Comparison of ENCODE assay signal across 10 cellular contexts in genomic region chrY:14340459-14341146, GRCh38.
A peak's percentile ranks its signal among the peaks of the same experiment; 100 is the strongest.
DNase-seq lines count a peak whose midpoint lies in the region; ATAC-seq, FAIRE-seq and TF ChIP-seq lines count a peak whose summit lies in the region.
"Had no signal": no experiment of that assay in that cellular context is flagged by ENCODE, and none has a peak within 500 bp of the region (broad histone marks: within the 10 kb centered on the region; RNA-seq: fewer than 3 reads in every experiment).

No MANE protein-coding gene starts in this region.

- no peaks in the 10 kb centered on the region for H3F3A ChIP-seq in smooth muscle cell (ENCODE audit: low read depth)

- no peaks in the 10 kb centered on the region for H3K9me3 ChIP-seq in CD8-positive, alpha-beta memory T cell (ENCODE audit: low read length)
- H3K9me3 ChIP-seq in transverse colon (no peaks in the 10 kb centered on the region), smooth muscle cell (replicated peaks; ENCODE audit: low read depth) (no peaks in the 10 kb centered on the region)

- peak overlapping the region in 2 of 8 donors; percentile 87 to 96 for H3K27ac Mint-ChIP-seq in CD8-positive, alpha-beta memory T cell
- H3K27ac Mint-ChIP-seq in HFFc6: no peak overlapping the region

- TF ChIP-seq CTCF in HFFc6 (IDR thresholded peaks at IDR 0.05) (no peak), transverse colon (IDR thresholded peaks at IDR 0.05) (no peak), smooth muscle cell (IDR thresholded peaks at IDR 0.05; ENCODE audit: borderline replicate concordance, insufficient read depth, poor library complexity, severe bottlenecking) (no peak)

- no peak for TF ChIP-seq EP300 in transverse colon (IDR thresholded peaks at IDR 0.05; ENCODE audit: low read depth)

- no peaks in the 10 kb centered on the region for H3K27me3 Mint-ChIP-seq in CD8-positive, alpha-beta memory T cell
- peaks cover 2% of the 10 kb centered on the region for H3K27me3 Mint-ChIP-seq in HFFc6 (ENCODE audit: insufficient read depth)

- no peak for TF ChIP-seq POLR2A in transverse colon (IDR thresholded peaks at IDR 0.05)

- no peak overlapping the region for H3K4me3 ChIP-seq in CD8-positive, alpha-beta memory T cell (ENCODE audit: low read length)
- H3K4me3 ChIP-seq in transverse colon: no peak overlapping the region
- H3K4me3 ChIP-seq in smooth muscle cell: no peak overlapping the region

- no peaks in the 10 kb centered on the region for H3K9me3 Mint-ChIP-seq in CD8-positive, alpha-beta memory T cell
- H3K9me3 Mint-ChIP-seq in HFFc6: peaks cover 4% of the 10 kb centered on the region; the same call in 1 of the 2 replicates

- no peak overlapping the region for H3K9ac ChIP-seq in smooth muscle cell (ENCODE audit: low read depth)

- no peaks in the 10 kb centered on the region for H3K27me3 ChIP-seq in CD8-positive, alpha-beta memory T cell (ENCODE audit: insufficient read depth, low read length, poor library complexity, severe bottlenecking)
- H3K27me3 ChIP-seq in transverse colon (no peaks in the 10 kb centered on the region), smooth muscle cell (ENCODE audit: low read depth) (no peaks in the 10 kb centered on the region)

- CTCF ChIA-PET in CD8-positive, alpha-beta memory T cell (lab: Charles Lee): interaction anchor here (1.1 to 1.3 kb wide), 2 partner anchors 12 to 84 kb away, joined by 3 read pairs; no protein-coding TSS in a partner anchor

- POLR2A ChIA-PET in CD8-positive, alpha-beta memory T cell (lab: Charles Lee): interaction anchor here (1.0 kb wide), 3 partner anchors 12 to 1679 kb away, joined by 3 to 5 read pairs (median 3); no protein-coding TSS in a partner anchor

- no peak overlapping the region for H3K4me2 ChIP-seq in smooth muscle cell

- no peaks in the 10 kb centered on the region for H3K36me3 ChIP-seq in CD8-positive, alpha-beta memory T cell (ENCODE audit: insufficient read depth, low read length)
- H3K36me3 ChIP-seq in transverse colon: no peaks in the 10 kb centered on the region
- H3K36me3 ChIP-seq in smooth muscle cell (ENCODE audit: low read depth): no peaks in the 10 kb centered on the region

- no peak overlapping the region for H2AFZ ChIP-seq in smooth muscle cell (ENCODE audit: low read depth)

- peaks cover 20% of the 10 kb centered on the region for H3K4me1 ChIP-seq in CD8-positive, alpha-beta memory T cell (ENCODE audit: insufficient read depth, low read length)
- no peaks in the 10 kb centered on the region for H3K4me1 ChIP-seq in transverse colon
- H3K4me1 ChIP-seq in smooth muscle cell (ENCODE audit: low read depth): no peaks in the 10 kb centered on the region

- in situ Hi-C loops in transverse colon (cut with MboI; ENCODE audit: low pct_ligation_motif_present in 1 of 4, low pct_unique_long_range_greater_than_20kb in 1 of 4, low sequenced_read_pairs in 3 of 4): no loop called here

- WGBS in transverse colon (ENCODE audit: low coverage in 1 of 2), 2 donors: 0% methylated on average over 1 of the region's 6 CpGs; no CpG with 5 or more reads in 1 of the 2 donors
- WGBS in smooth muscle cell (ENCODE audit: low lambda C conversion rate): no CpG with 5 or more reads among the region's 6 CpGs

- FAIRE-seq in RCC 7860 (lab: Jason Lieb, UNC): peak; percentile 99

- DNase-seq in CD8-positive, alpha-beta memory T cell: peak in 2 of 5 donors; percentile 47 to 73
- DNase-seq in HFFc6 (peak; percentile 56), RCC 7860 (ENCODE audit: low spot score) (peak; percentile 96), globus pallidus (ENCODE audit: low spot score) (peak; percentile 4), NCI-H1092 (lab: John Stamatoyannopoulos, UW) (no peak), transverse colon (no peak), smooth muscle cell (lab: John Stamatoyannopoulos, UW; ENCODE audit: unreplicated experiment) (no peak)
- DNase-seq: left ventricle myocardium superior, NCI-H2107 had no signal

- H3K4me3 Mint-ChIP-seq in CD8-positive, alpha-beta memory T cell: peak overlapping the region in 2 of 7 donors; percentile 58 to 72
- peak overlapping the region; percentile 77 for H3K4me3 Mint-ChIP-seq in HFFc6

- ATAC-seq in HG02852 (IDR thresholded peaks at IDR 0.05; ENCODE audit: unreplicated experiment): no peak
- ATAC-seq: left ventricle myocardium superior had no signal

- H3K4me1 Mint-ChIP-seq in CD8-positive, alpha-beta memory T cell: peaks cover 0 to 54% (median 0%) of the 10 kb centered on the region in 3 donors
- peaks cover 6% of the 10 kb centered on the region; the same call in 1 of the 2 replicates for H3K4me1 Mint-ChIP-seq in HFFc6 (ENCODE audit: low read depth)

- peak overlapping the region; percentile 73 for H3K27ac ChIP-seq in CD8-positive, alpha-beta memory T cell (ENCODE audit: low read depth, low read length)
- H3K27ac ChIP-seq in transverse colon (no peak overlapping the region), smooth muscle cell (ENCODE audit: low read depth) (no peak overlapping the region)

- no peaks in the 10 kb centered on the region for H3K36me3 Mint-ChIP-seq in CD8-positive, alpha-beta memory T cell
- no peaks in the 10 kb centered on the region for H3K36me3 Mint-ChIP-seq in HFFc6 (ENCODE audit: low read depth)

- intact Hi-C loops in transverse colon (cut with DNase I; ENCODE audit: low total_unique reads): no loop called here

- H4K20me1 ChIP-seq in smooth muscle cell (ENCODE audit: low read depth): no peaks in the 10 kb centered on the region

- no peaks in the 10 kb centered on the region for H3K79me2 ChIP-seq in smooth muscle cell (ENCODE audit: low read depth)

Comparison
In these comparisons a context has a peak if more than half of its experiments do, and no peak if none do; other contexts are left out.
1. DNase-seq: peak in HFFc6 (single experiment), RCC 7860 (single experiment) and globus pallidus (single experiment); none in NCI-H1092 (single experiment), transverse colon (single experiment) and smooth muscle cell (single experiment).